Comparison of ENCODE assay signal across 29 cellular contexts in genomic region chr5:24646915-24647314, GRCh38. TPM values are rescaled to one million over a fixed set of nuclear protein-coding genes. Genes with fewer than 3 reads are reported as not detected.
"Had no signal": no experiment of that assay in that cellular context is flagged by ENCODE, and none has a peak within 500 bp of the region (broad histone marks: within the 10 kb centered on the region; RNA-seq: fewer than 3 reads in every experiment).

No MANE protein-coding gene starts in this region.

- H3K9me3 ChIP-seq: colonic mucosa, esophagus squamous epithelium, heart right ventricle, suprapubic skin, transverse colon, upper lobe of right lung, uterus had no signal

- H3K27ac Mint-ChIP-seq: dendritic cell treated with granulocyte-macrophage colony-stimulating factor and Interleukin-4, amounts not matched to agents 40 ng/mL and 50 ng/mL, for 4 days; immature natural killer cell; memory B cell; natural killer cell; progenitor cell of endocrine pancreas; stimulated activated naive CD8-positive, alpha-beta T cell treated with anti-CD3 and anti-CD28 coated beads, Interleukin-15, amount 100 ng/mL, for 72 hours had no signal

- H3K36me3 Mint-ChIP-seq: immature natural killer cell, memory B cell, natural killer cell had no signal

- H3K4me1 ChIP-seq: colonic mucosa, parathyroid adenoma, transverse colon, upper lobe of right lung, uterus had no signal

- H3K9me3 Mint-ChIP-seq: dendritic cell treated with granulocyte-macrophage colony-stimulating factor and Interleukin-4, amounts not matched to agents 40 ng/mL and 50 ng/mL, for 4 days had no signal

- H3K27me3 ChIP-seq: colonic mucosa, transverse colon, uterus had no signal

- H3K27ac ChIP-seq: colonic mucosa, esophagus squamous epithelium, heart right ventricle, parathyroid adenoma, suprapubic skin, transverse colon, upper lobe of right lung, uterus had no signal

- H3K36me3 ChIP-seq: colonic mucosa, esophagus squamous epithelium, heart right ventricle, suprapubic skin, transverse colon, upper lobe of right lung, uterus had no signal

- H3K4me3 ChIP-seq: colonic mucosa, esophagus squamous epithelium, heart right ventricle, lung, smooth muscle cell, suprapubic skin, transverse colon, upper lobe of right lung, uterus had no signal

- H3K4me3 Mint-ChIP-seq: dendritic cell treated with granulocyte-macrophage colony-stimulating factor and Interleukin-4, amounts not matched to agents 40 ng/mL and 50 ng/mL, for 4 days; immature natural killer cell; memory B cell; natural killer cell; stimulated activated naive CD8-positive, alpha-beta T cell treated with anti-CD3 and anti-CD28 coated beads, Interleukin-15, amount 100 ng/mL, for 72 hours had no signal

- H3K27me3 Mint-ChIP-seq: memory B cell; progenitor cell of endocrine pancreas; stimulated activated naive CD8-positive, alpha-beta T cell treated with anti-CD3 and anti-CD28 coated beads, Interleukin-15, amount 100 ng/mL, for 72 hours had no signal

- H3K9ac ChIP-seq: parathyroid adenoma had no signal

- DNase-seq: colonic mucosa; effector CD8-positive, alpha-beta T cell; esophagus squamous epithelium; foreskin melanocyte; glutamatergic neuron; heart right ventricle; hypothalamus; immature natural killer cell; natural killer cell; stimulated activated CD4-positive, alpha-beta T cell treated with anti-CD3 and anti-CD28 coated beads, Interleukin-12 subunit alpha, Interleukin-12 subunit beta, amount 100 ng/mL, for 4 hours; stimulated activated CD4-positive, alpha-beta T cell treated with anti-CD3 and anti-CD28 coated beads, Interleukin-1b, Interleukin-23, amount 100 ng/mL, for 48 hours; stimulated activated CD4-positive, alpha-beta T cell treated with anti-CD3 and anti-CD28 coated beads, Interleukin-4, amount 100 ng/mL, for 1 hour; stimulated activated CD8-positive, alpha-beta memory T cell treated with anti-CD3 and anti-CD28 coated beads, Interleukin-4, amount 100 ng/mL, for 48 hours; stimulated activated naive CD4-positive, alpha-beta T cell; stimulated activated naive CD8-positive, alpha-beta T cell treated with anti-CD3 and anti-CD28 coated beads, Interleukin-15, amount 100 ng/mL, for 72 hours; transverse colon; upper lobe of right lung; uterus had no signal

- H3K4me1 Mint-ChIP-seq: immature natural killer cell; memory B cell; natural killer cell; stimulated activated naive CD8-positive, alpha-beta T cell treated with anti-CD3 and anti-CD28 coated beads, Interleukin-15, amount 100 ng/mL, for 72 hours had no signal

RNA-seq across cellular contexts. Expression of gene CDH10, which starts 2.1 kb away (rescaled TPM):
- total RNA-seq: endothelial cell of umbilical vein, left lobe of liver, natural killer cell, omental fat pad, suprapubic skin, upper lobe of right lung had no signal
- polyA plus RNA-seq: heart right ventricle, immature natural killer cell, liver had no signal
